ENCODE assay signal across 1 cellular context in the genomic region with DNA sequence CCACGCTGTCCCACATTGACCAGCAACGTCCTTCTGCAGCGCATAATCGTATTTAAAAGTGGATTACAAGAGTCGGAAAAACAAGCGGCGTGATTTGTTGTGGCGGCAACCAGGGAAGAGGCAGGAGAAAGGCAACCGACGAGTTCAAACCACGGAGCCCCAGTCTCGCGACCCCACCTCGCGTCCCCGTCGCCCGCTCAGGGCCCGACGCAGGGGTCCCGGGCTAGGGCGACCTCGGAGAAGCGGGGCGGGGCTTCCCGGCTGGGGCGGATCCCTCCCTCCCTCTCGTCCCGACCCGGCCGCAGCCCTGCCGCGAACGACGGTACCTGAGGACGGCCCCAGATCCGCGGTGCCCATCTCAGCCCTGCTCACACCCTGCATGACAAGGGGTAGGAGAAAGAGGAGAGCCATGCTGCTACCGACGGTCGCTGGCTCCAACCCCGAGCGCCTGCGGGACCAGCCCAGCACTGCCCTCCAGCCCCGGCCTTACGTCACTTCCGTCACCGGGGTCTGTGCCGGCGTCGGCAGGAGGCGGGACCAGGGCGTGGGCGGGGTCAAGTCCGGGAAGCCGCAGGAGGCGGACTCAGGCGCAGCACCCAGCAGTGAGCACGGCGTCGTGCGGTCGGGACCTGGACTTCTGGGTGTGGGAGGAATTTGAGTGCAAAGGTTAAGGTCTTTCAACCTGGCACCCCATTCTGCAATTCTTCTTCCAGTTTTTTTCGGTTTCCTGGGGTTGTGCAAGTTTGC.
TF ChIP-seq lines count a peak whose summit lies in the region.

A gene (minus strand): TSS at position 469 of the 747 bp plus-strand sequence. CDS start 58 bp downstream, at position 411.

TF ChIP-seq in K562, 482 proteins besides CTCF, POLR2A, EP300 and RAD21 (continued from another document and continues in another):
- TF ChIP-seq, protein P1, sequence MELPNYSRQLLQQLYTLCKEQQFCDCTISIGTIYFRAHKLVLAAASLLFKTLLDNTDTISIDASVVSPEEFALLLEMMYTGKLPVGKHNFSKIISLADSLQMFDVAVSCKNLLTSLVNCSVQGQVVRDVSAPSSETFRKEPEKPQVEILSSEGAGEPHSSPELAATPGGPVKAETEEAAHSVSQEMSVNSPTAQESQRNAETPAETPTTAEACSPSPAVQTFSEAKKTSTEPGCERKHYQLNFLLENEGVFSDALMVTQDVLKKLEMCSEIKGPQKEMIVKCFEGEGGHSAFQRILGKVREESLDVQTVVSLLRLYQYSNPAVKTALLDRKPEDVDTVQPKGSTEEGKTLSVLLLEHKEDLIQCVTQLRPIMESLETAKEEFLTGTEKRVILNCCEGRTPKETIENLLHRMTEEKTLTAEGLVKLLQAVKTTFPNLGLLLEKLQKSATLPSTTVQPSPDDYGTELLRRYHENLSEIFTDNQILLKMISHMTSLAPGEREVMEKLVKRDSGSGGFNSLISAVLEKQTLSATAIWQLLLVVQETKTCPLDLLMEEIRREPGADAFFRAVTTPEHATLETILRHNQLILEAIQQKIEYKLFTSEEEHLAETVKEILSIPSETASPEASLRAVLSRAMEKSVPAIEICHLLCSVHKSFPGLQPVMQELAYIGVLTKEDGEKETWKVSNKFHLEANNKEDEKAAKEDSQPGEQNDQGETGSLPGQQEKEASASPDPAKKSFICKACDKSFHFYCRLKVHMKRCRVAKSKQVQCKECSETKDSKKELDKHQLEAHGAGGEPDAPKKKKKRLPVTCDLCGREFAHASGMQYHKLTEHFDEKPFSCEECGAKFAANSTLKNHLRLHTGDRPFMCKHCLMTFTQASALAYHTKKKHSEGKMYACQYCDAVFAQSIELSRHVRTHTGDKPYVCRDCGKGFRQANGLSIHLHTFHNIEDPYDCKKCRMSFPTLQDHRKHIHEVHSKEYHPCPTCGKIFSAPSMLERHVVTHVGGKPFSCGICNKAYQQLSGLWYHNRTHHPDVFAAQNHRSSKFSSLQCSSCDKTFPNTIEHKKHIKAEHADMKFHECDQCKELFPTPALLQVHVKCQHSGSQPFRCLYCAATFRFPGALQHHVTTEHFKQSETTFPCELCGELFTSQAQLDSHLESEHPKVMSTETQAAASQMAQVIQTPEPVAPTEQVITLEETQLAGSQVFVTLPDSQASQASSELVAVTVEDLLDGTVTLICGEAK (IDR thresholded peaks at IDR 0.05): peak; percentile 88
- TF ChIP-seq, protein P1 (CRISPR knock-in tag; IDR thresholded peaks at IDR 0.05): no peak
- TF ChIP-seq ATF7 (IDR thresholded peaks at IDR 0.05) (peak; percentile 96), BACH1 (tag; IDR thresholded peaks at IDR 0.05) (no peak), DPF2 (IDR thresholded peaks at IDR 0.05) (peak; percentile 34; the same call in 1 of the 2 replicates), HDAC1 (IDR thresholded peaks at IDR 0.05) (peak in 1 of 2 experiments; percentile 65; a peak in 1 of 4 replicates), SMARCA4 (IDR thresholded peaks at IDR 0.05) (0 out of 2 replicates have a peak, but pooled peaks have one; percentile 17), SRSF3 (IDR thresholded peaks at IDR 0.05; ENCODE audit: insufficient read depth, low read length) (no peak), ZNF830 (CRISPR knock-in tag; IDR thresholded peaks at IDR 0.05) (0 out of 2 replicates have a peak, but pooled peaks have one; percentile 71), BRCA1 (IDR thresholded peaks at IDR 0.05) (no peak), BRCA1 (CRISPR knock-in tag; IDR thresholded peaks at IDR 0.05) (no peak), SPI1 (IDR thresholded peaks at IDR 0.05; ENCODE audit: borderline replicate concordance, low read depth, low read length) (no peak), ZFX (CRISPR knock-in tag; IDR thresholded peaks at IDR 0.05) (peak; percentile 81), CHD2 (IDR thresholded peaks at IDR 0.05; ENCODE audit: low read depth, low read length) (0 out of 2 replicates have a peak, but pooled peaks have one; percentile 22), SRF (CRISPR knock-in tag; IDR thresholded peaks at IDR 0.05) (peak in 1 of 2 experiments; percentile 58; a peak in 1 of 4 replicates), PML (IDR thresholded peaks at IDR 0.05; ENCODE audit: low read length) (peak; percentile 45; the same call in 1 of the 2 replicates), MYC (IDR thresholded peaks at IDR 0.05; ENCODE audit: low read depth, low read length) (peak; percentile 46; the same call in 1 of the 2 replicates), MYC (CRISPR knock-in tag; IDR thresholded peaks at IDR 0.05; ENCODE audit: borderline replicate concordance, low read depth) (no peak), XRCC5 (IDR thresholded peaks at IDR 0.05; ENCODE audit: low read depth, low read length) (0 out of 2 replicates have a peak, but pooled peaks have one; percentile 17), CREB1 (IDR thresholded peaks at IDR 0.05) (peak; percentile 91), CREB1 (CRISPR knock-in tag; IDR thresholded peaks at IDR 0.05) (peak; percentile 95), ERF (CRISPR knock-in tag; IDR thresholded peaks at IDR 0.05) (no peak), SOX6 (IDR thresholded peaks at IDR 0.05) (peak; percentile 32; the same call in 1 of the 2 replicates), TEAD2 (tag; IDR thresholded peaks at IDR 0.05) (no peak), U2AF1 (optimal IDR thresholded peaks at IDR 0.05; ENCODE audit: low read depth, low read length) (peak; percentile 54), RBM14 (IDR thresholded peaks at IDR 0.05; ENCODE audit: borderline replicate concordance, insufficient read depth, low read depth, low read length) (no peak), JUND (IDR thresholded peaks at IDR 0.05; ENCODE audit: borderline replicate concordance, low read depth, low read length) (peak; percentile 85), JUND (tag; IDR thresholded peaks at IDR 0.05; ENCODE audit: borderline replicate concordance, low read depth, low read length) (peak; percentile 17; the same call in 1 of the 3 replicates), SNIP1 (IDR thresholded peaks at IDR 0.05; ENCODE audit: low read depth) (no peak), POLR2G (IDR thresholded peaks at IDR 0.05; ENCODE audit: low read depth, low read length) (peak; percentile 89), POLR2AphosphoS5 (IDR thresholded peaks at IDR 0.05; ENCODE audit: control insufficient read depth, insufficient read depth, low read depth, low read length) (peak; percentile 71), XRCC3 (IDR thresholded peaks at IDR 0.05) (no peak), TAF1 (IDR thresholded peaks at IDR 0.05; ENCODE audit: control insufficient read depth, extremely low read depth, insufficient read depth, low read length, severe bottlenecking) (peak; percentile 45), ZNF184 (CRISPR knock-in tag; IDR thresholded peaks at IDR 0.05) (no peak), CCAR2 (IDR thresholded peaks at IDR 0.05; ENCODE audit: low read depth, low read length) (no peak)
- TF ChIP-seq, protein P2, sequence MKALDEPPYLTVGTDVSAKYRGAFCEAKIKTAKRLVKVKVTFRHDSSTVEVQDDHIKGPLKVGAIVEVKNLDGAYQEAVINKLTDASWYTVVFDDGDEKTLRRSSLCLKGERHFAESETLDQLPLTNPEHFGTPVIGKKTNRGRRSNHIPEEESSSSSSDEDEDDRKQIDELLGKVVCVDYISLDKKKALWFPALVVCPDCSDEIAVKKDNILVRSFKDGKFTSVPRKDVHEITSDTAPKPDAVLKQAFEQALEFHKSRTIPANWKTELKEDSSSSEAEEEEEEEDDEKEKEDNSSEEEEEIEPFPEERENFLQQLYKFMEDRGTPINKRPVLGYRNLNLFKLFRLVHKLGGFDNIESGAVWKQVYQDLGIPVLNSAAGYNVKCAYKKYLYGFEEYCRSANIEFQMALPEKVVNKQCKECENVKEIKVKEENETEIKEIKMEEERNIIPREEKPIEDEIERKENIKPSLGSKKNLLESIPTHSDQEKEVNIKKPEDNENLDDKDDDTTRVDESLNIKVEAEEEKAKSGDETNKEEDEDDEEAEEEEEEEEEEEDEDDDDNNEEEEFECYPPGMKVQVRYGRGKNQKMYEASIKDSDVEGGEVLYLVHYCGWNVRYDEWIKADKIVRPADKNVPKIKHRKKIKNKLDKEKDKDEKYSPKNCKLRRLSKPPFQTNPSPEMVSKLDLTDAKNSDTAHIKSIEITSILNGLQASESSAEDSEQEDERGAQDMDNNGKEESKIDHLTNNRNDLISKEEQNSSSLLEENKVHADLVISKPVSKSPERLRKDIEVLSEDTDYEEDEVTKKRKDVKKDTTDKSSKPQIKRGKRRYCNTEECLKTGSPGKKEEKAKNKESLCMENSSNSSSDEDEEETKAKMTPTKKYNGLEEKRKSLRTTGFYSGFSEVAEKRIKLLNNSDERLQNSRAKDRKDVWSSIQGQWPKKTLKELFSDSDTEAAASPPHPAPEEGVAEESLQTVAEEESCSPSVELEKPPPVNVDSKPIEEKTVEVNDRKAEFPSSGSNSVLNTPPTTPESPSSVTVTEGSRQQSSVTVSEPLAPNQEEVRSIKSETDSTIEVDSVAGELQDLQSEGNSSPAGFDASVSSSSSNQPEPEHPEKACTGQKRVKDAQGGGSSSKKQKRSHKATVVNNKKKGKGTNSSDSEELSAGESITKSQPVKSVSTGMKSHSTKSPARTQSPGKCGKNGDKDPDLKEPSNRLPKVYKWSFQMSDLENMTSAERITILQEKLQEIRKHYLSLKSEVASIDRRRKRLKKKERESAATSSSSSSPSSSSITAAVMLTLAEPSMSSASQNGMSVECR (CRISPR knock-in tag; IDR thresholded peaks at IDR 0.05): peak; percentile 71
- TF ChIP-seq, protein P3, sequence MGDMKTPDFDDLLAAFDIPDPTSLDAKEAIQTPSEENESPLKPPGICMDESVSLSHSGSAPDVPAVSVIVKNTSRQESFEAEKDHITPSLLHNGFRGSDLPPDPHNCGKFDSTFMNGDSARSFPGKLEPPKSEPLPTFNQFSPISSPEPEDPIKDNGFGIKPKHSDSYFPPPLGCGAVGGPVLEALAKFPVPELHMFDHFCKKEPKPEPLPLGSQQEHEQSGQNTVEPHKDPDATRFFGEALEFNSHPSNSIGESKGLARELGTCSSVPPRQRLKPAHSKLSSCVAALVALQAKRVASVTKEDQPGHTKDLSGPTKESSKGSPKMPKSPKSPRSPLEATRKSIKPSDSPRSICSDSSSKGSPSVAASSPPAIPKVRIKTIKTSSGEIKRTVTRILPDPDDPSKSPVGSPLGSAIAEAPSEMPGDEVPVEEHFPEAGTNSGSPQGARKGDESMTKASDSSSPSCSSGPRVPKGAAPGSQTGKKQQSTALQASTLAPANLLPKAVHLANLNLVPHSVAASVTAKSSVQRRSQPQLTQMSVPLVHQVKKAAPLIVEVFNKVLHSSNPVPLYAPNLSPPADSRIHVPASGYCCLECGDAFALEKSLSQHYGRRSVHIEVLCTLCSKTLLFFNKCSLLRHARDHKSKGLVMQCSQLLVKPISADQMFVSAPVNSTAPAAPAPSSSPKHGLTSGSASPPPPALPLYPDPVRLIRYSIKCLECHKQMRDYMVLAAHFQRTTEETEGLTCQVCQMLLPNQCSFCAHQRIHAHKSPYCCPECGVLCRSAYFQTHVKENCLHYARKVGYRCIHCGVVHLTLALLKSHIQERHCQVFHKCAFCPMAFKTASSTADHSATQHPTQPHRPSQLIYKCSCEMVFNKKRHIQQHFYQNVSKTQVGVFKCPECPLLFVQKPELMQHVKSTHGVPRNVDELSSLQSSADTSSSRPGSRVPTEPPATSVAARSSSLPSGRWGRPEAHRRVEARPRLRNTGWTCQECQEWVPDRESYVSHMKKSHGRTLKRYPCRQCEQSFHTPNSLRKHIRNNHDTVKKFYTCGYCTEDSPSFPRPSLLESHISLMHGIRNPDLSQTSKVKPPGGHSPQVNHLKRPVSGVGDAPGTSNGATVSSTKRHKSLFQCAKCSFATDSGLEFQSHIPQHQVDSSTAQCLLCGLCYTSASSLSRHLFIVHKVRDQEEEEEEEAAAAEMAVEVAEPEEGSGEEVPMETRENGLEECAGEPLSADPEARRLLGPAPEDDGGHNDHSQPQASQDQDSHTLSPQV (IDR thresholded peaks at IDR 0.05): peak; percentile 35; the same call in 1 of the 2 replicates
- TF ChIP-seq, protein P4, sequence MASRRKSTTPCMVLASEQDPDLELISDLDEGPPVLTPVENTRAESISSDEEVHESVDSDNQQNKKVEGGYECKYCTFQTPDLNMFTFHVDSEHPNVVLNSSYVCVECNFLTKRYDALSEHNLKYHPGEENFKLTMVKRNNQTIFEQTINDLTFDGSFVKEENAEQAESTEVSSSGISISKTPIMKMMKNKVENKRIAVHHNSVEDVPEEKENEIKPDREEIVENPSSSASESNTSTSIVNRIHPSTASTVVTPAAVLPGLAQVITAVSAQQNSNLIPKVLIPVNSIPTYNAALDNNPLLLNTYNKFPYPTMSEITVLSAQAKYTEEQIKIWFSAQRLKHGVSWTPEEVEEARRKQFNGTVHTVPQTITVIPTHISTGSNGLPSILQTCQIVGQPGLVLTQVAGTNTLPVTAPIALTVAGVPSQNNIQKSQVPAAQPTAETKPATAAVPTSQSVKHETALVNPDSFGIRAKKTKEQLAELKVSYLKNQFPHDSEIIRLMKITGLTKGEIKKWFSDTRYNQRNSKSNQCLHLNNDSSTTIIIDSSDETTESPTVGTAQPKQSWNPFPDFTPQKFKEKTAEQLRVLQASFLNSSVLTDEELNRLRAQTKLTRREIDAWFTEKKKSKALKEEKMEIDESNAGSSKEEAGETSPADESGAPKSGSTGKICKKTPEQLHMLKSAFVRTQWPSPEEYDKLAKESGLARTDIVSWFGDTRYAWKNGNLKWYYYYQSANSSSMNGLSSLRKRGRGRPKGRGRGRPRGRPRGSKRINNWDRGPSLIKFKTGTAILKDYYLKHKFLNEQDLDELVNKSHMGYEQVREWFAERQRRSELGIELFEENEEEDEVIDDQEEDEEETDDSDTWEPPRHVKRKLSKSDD (conservative IDR thresholded peaks at IDR 0.05; ENCODE audit: low read length): no peak
